28 cellular contexts compared by ENCODE assay signal in genomic region chr1:81948495-81948894, GRCh38.
"Had no signal": no experiment of that assay in that cellular context is flagged by ENCODE, and none has a peak within 500 bp of the region (broad histone marks: within the 10 kb centered on the region; RNA-seq: fewer than 3 reads in every experiment).

No MANE protein-coding gene starts in this region.

- H3K9me3 Mint-ChIP-seq: activated CD8-positive, alpha-beta T cell treated with anti-CD3 and anti-CD28 coated beads for 36 hours; activated naive CD4-positive, alpha-beta T cell treated with anti-CD3 and anti-CD28 coated beads, Interleukin-2, amount 10 ng/mL, durations not matched to agents 7 days and 5 days; activated naive CD8-positive, alpha-beta T cell treated with anti-CD3 and anti-CD28 coated beads for 36 hours; activated T-cell treated with anti-CD3 and anti-CD28 coated beads, Interleukin-2, amount 50 U/mL, for 72 hours; activated T-helper 2 cell treated with anti-CD3 and anti-CD28 coated beads, Interferon-gamma antibody, Interleukin-2, Interleukin-4, amounts not matched to agents 10 μg/mL and 5 μg/mL and 100 μg/mL, durations not matched to agents 14 hours and 24 hours and 36 hours had no signal

- H3K4me3 Mint-ChIP-seq: activated CD8-positive, alpha-beta T cell treated with anti-CD3 and anti-CD28 coated beads for 36 hours; activated naive CD4-positive, alpha-beta T cell treated with anti-CD3 and anti-CD28 coated beads, Interleukin-2, amount 10 ng/mL, durations not matched to agents 7 days and 5 days; activated naive CD8-positive, alpha-beta T cell treated with anti-CD3 and anti-CD28 coated beads for 36 hours; activated T-cell treated with anti-CD3 and anti-CD28 coated beads, Interleukin-2, amount 50 U/mL, for 72 hours; IgD-negative memory B cell; T-cell had no signal

- H3K27me3 ChIP-seq: brain microvascular endothelial cell, cardiac muscle cell had no signal

- H3K4me1 Mint-ChIP-seq: activated naive CD4-positive, alpha-beta T cell treated with anti-CD3 and anti-CD28 coated beads, Interleukin-2, amount 10 ng/mL, durations not matched to agents 7 days and 5 days; activated naive CD8-positive, alpha-beta T cell treated with anti-CD3 and anti-CD28 coated beads for 36 hours; IgD-negative memory B cell; T-cell had no signal

- H3K36me3 ChIP-seq: brain microvascular endothelial cell had no signal

- H3K27ac ChIP-seq: brain microvascular endothelial cell, cardiac muscle cell, SK-N-MC, WERI-Rb-1 had no signal

- H3K27ac Mint-ChIP-seq: activated CD8-positive, alpha-beta T cell treated with anti-CD3 and anti-CD28 coated beads for 36 hours; activated naive CD4-positive, alpha-beta T cell treated with anti-CD3 and anti-CD28 coated beads, Interleukin-2, amount 10 ng/mL, durations not matched to agents 7 days and 5 days; activated naive CD8-positive, alpha-beta T cell treated with anti-CD3 and anti-CD28 coated beads for 36 hours; activated T-cell treated with anti-CD3 and anti-CD28 coated beads, Interleukin-2, amount 50 U/mL, for 72 hours; activated T-helper 2 cell treated with anti-CD3 and anti-CD28 coated beads, Interferon-gamma antibody, Interleukin-2, Interleukin-4, amounts not matched to agents 10 μg/mL and 5 μg/mL and 100 μg/mL, durations not matched to agents 14 hours and 24 hours and 36 hours; IgD-negative memory B cell; T-cell had no signal

- H3K36me3 Mint-ChIP-seq: activated naive CD4-positive, alpha-beta T cell treated with anti-CD3 and anti-CD28 coated beads, Interleukin-2, amount 10 ng/mL, durations not matched to agents 7 days and 5 days; activated naive CD8-positive, alpha-beta T cell treated with anti-CD3 and anti-CD28 coated beads for 36 hours; IgD-negative memory B cell; T-cell had no signal

- DNase-seq: activated CD4-positive, alpha-beta T cell treated with anti-CD3 and anti-CD28 coated beads for 4 hours; activated CD8-positive, alpha-beta memory T cell treated with anti-CD3 and anti-CD28 coated beads, Interleukin-2, amount 50 U/mL, for 4 hours; activated CD8-positive, alpha-beta T cell treated with anti-CD3 and anti-CD28 coated beads for 36 hours; activated gamma-delta T cell treated with Interleukin-2 at 50 U/mL for 16 hours; activated naive CD4-positive, alpha-beta T cell treated with anti-CD3 and anti-CD28 coated beads, Interleukin-2, amount 10 ng/mL, durations not matched to agents 7 days and 5 days; activated naive CD8-positive, alpha-beta T cell treated with anti-CD3 and anti-CD28 coated beads for 36 hours; activated T-cell treated with anti-CD3 and anti-CD28 coated beads, Interleukin-2, amount 50 U/mL, for 72 hours; brain microvascular endothelial cell; KG1; NCI-H1048; NCI-H187 treated with DMSO at 0.1 percent for 48 hours; NCI-H2081 treated with DMSO at 0.1 percent for 48 hours; NCI-H446 treated with DMSO at 0.1 percent for 48 hours; NCI-H524 treated with DMSO at 0.1 percent for 48 hours; NCI-H774; OCI-M1; RPMI8226; T-cell; T-helper 2 cell; T1000; WERI-Rb-1 had no signal

- H3K4me3 ChIP-seq: cardiac muscle cell, SK-N-MC had no signal

- ATAC-seq: activated CD4-positive, CD25-positive, alpha-beta regulatory T cell treated with anti-CD3 and anti-CD28 coated beads, Interleukin-2, amount 50 U/mL, for 24 hours; activated CD8-positive, alpha-beta T cell treated with anti-CD3 and anti-CD28 coated beads for 36 hours; activated T-cell treated with anti-CD3 and anti-CD28 coated beads, Interleukin-2, amount 50 U/mL, for 72 hours; Panc1; Right ventricle myocardium inferior; T-cell had no signal

- H3K27me3 Mint-ChIP-seq: activated CD8-positive, alpha-beta T cell treated with anti-CD3 and anti-CD28 coated beads for 36 hours; activated naive CD4-positive, alpha-beta T cell treated with anti-CD3 and anti-CD28 coated beads, Interleukin-2, amount 10 ng/mL, durations not matched to agents 7 days and 5 days; activated naive CD8-positive, alpha-beta T cell treated with anti-CD3 and anti-CD28 coated beads for 36 hours; IgD-negative memory B cell; T-cell had no signal
